ENCODE assay signal across 27 cellular contexts in genomic region chr2:193377789-193378188, GRCh38.
DNase-seq lines count a peak whose midpoint lies in the region; ATAC-seq and TF ChIP-seq lines count a peak whose summit lies in the region.
"Had no signal": no experiment of that assay in that cellular context is flagged by ENCODE, and none has a peak within 500 bp of the region (broad histone marks: within the 10 kb centered on the region; RNA-seq: fewer than 3 reads in every experiment).

No MANE protein-coding gene starts in this region.

- TF ChIP-seq POLR2A in gastroesophageal sphincter (IDR thresholded peaks at IDR 0.05), result no peak

- peak; percentile 78 for ATAC-seq in GM18868 (IDR thresholded peaks at IDR 0.05; ENCODE audit: unreplicated experiment)
- peak; percentile 78 for ATAC-seq in HG02870 (IDR thresholded peaks at IDR 0.05; ENCODE audit: unreplicated experiment)
- ATAC-seq in GM18517 (IDR thresholded peaks at IDR 0.05; ENCODE audit: unreplicated experiment), result no peak
- ATAC-seq in gastroesophageal sphincter, result no peak
- ATAC-seq: gastrocnemius medialis; left ventricle myocardium superior; naive thymus-derived CD4-positive, alpha-beta T cell had no signal

- peak; percentile 4 for DNase-seq in HT1080 (ENCODE audit: low read depth)
- peak; percentile 52 for DNase-seq in epithelial cell of esophagus (ENCODE audit: low read depth)
- DNase-seq in Ammon's horn (ENCODE audit: low spot score), result no peak
- DNase-seq: activated CD4-positive, alpha-beta T cell treated with anti-CD3 and anti-CD28 coated beads for 1 hour; activated naive CD4-positive, alpha-beta T cell treated with anti-CD3 and anti-CD28 coated beads, Interleukin-2, amount 50 U/mL, for 16 hours; anterior cingulate cortex; Calu3; caudate nucleus; endodermal cell; esophagus squamous epithelium; gastrocnemius medialis; GM23248; hypothalamus; KG1; left ventricle myocardium superior; naive thymus-derived CD4-positive, alpha-beta T cell; NCI-H1694; NCI-H2171; NCI-H526; occipital lobe; stimulated activated CD8-positive, alpha-beta memory T cell treated with anti-CD3 and anti-CD28 coated beads, Interleukin-4, amount 100 ng/mL, for 48 hours; T-helper 1 cell had no signal

- no peaks in the 10 kb centered on the region for H3K4me1 ChIP-seq in gastroesophageal sphincter
- H3K4me1 ChIP-seq: esophagus squamous epithelium, gastrocnemius medialis had no signal

- no peak for TF ChIP-seq EP300 in gastroesophageal sphincter (IDR thresholded peaks at IDR 0.05)

- H3K4me3 ChIP-seq in epithelial cell of esophagus (ENCODE audit: low read length) (no peak overlapping the region), gastroesophageal sphincter (no peak overlapping the region)
- H3K4me3 ChIP-seq: esophagus squamous epithelium, gastrocnemius medialis, GM23248 had no signal

- H3K27ac ChIP-seq in gastroesophageal sphincter, result no peak overlapping the region
- H3K27ac ChIP-seq: C4-2B, esophagus squamous epithelium, gastrocnemius medialis, GM23248 had no signal

- H3K27me3 ChIP-seq in gastroesophageal sphincter, result no peaks in the 10 kb centered on the region
- H3K27me3 ChIP-seq: esophagus squamous epithelium, gastrocnemius medialis had no signal

- H3K9me3 ChIP-seq in gastroesophageal sphincter, result no peaks in the 10 kb centered on the region
- H3K9me3 ChIP-seq: esophagus squamous epithelium, gastrocnemius medialis had no signal

- H3K36me3 ChIP-seq in gastroesophageal sphincter, result no peaks in the 10 kb centered on the region
- H3K36me3 ChIP-seq: esophagus squamous epithelium, gastrocnemius medialis had no signal

- TF ChIP-seq CTCF in epithelial cell of esophagus (IDR thresholded peaks at IDR 0.05; ENCODE audit: insufficient read depth, low read depth, low read length, missing control alignments) (no peak), gastroesophageal sphincter (IDR thresholded peaks at IDR 0.05) (no peak)

Comparison
In these comparisons a context has a peak if more than half of its experiments do, and no peak if none do; other contexts are left out.
1. ATAC-seq: peak in GM18868 (single experiment) and HG02870 (single experiment); none in GM18517 (single experiment) and gastroesophageal sphincter (single experiment).